In the genomic region with DNA sequence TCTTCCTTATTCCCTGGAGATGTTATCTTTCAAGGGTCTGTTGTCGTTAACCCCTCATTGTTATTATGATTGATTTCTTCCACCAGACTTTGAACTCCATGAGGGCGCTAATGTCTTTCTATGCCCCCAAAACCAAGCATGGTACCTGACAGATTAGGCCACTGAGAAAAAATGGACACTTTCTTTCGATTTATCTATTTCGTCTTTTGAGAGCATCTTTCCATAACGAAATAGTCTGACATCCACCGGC, we compare ENCODE assay signal across 1 cellular context.
TF ChIP-seq lines count a peak whose summit lies in the region.

No MANE protein-coding gene starts in this region.

TF ChIP-seq in GM12878, 131 proteins besides CTCF, POLR2A, EP300 and RAD21:
- TF ChIP-seq LARP7 (IDR thresholded peaks at IDR 0.05) (no peak), CREB1 (IDR thresholded peaks at IDR 0.05; ENCODE audit: low read depth) (no peak), GABPA (IDR thresholded peaks at IDR 0.05; ENCODE audit: low read depth) (no peak), STAT3 (IDR thresholded peaks at IDR 0.05; ENCODE audit: low read depth, low read length) (no peak), HDAC2 (IDR thresholded peaks at IDR 0.05) (no peak), TARDBP (IDR thresholded peaks at IDR 0.05; ENCODE audit: borderline replicate concordance) (no peak), BMI1 (IDR thresholded peaks at IDR 0.05; ENCODE audit: borderline replicate concordance) (no peak), MEF2A (IDR thresholded peaks at IDR 0.05; ENCODE audit: insufficient read depth, low read depth, low read length) (no peak), CEBPB (IDR thresholded peaks at IDR 0.05; ENCODE audit: borderline replicate concordance in 1 of 2, low read depth in 2 of 2, low read length in 2 of 2) (no peak), SP1 (IDR thresholded peaks at IDR 0.05; ENCODE audit: low read depth, low read length) (no peak), CBFB (IDR thresholded peaks at IDR 0.05; ENCODE audit: low read depth) (no peak), TAF1 (IDR thresholded peaks at IDR 0.05; ENCODE audit: borderline replicate concordance, low read depth, low read length) (no peak), NR2C2 (IDR thresholded peaks at IDR 0.05; ENCODE audit: borderline replicate concordance, control insufficient read depth, insufficient read length, low read depth) (no peak), CBX3 (IDR thresholded peaks at IDR 0.05; ENCODE audit: borderline replicate concordance, low read depth) (no peak), CHD1 (IDR thresholded peaks at IDR 0.05; ENCODE audit: low read depth, low read length) (no peak)
- TF ChIP-seq, protein P1, sequence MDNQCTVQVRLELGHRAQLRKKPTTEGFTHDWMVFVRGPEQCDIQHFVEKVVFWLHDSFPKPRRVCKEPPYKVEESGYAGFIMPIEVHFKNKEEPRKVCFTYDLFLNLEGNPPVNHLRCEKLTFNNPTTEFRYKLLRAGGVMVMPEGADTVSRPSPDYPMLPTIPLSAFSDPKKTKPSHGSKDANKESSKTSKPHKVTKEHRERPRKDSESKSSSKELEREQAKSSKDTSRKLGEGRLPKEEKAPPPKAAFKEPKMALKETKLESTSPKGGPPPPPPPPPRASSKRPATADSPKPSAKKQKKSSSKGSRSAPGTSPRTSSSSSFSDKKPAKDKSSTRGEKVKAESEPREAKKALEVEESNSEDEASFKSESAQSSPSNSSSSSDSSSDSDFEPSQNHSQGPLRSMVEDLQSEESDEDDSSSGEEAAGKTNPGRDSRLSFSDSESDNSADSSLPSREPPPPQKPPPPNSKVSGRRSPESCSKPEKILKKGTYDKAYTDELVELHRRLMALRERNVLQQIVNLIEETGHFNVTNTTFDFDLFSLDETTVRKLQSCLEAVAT (IDR thresholded peaks at IDR 0.05), result no peak
- TF ChIP-seq, protein P2, sequence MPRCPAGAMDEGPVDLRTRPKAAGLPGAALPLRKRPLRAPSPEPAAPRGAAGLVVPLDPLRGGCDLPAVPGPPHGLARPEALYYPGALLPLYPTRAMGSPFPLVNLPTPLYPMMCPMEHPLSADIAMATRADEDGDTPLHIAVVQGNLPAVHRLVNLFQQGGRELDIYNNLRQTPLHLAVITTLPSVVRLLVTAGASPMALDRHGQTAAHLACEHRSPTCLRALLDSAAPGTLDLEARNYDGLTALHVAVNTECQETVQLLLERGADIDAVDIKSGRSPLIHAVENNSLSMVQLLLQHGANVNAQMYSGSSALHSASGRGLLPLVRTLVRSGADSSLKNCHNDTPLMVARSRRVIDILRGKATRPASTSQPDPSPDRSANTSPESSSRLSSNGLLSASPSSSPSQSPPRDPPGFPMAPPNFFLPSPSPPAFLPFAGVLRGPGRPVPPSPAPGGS (IDR thresholded peaks at IDR 0.05; ENCODE audit: borderline replicate concordance, insufficient read depth, low read depth, low read length, poor library complexity, severe bottlenecking), result no peak
